ENCODE assay signal across 1 cellular context in genomic region chr17:75753514-75754377, GRCh38.
TF ChIP-seq lines count a peak whose summit lies in the region.

No MANE protein-coding gene starts in this region.

TF ChIP-seq in HepG2, 621 proteins besides CTCF, POLR2A, EP300 and RAD21 (continued from another document and continues in another):
- TF ChIP-seq FOXO4 (CRISPR knock-in tag; conservative IDR thresholded peaks at IDR 0.05) (0 out of 2 replicates have a peak, but pooled peaks have one; percentile 44), ZNF782 (CRISPR knock-in tag; IDR thresholded peaks at IDR 0.05; ENCODE audit: borderline replicate concordance) (no peak; the same call in 1 of the 2 replicates), DMTF1 (CRISPR knock-in tag; IDR thresholded peaks at IDR 0.05) (no peak; the same call in 1 of the 2 replicates), ZFAT (CRISPR knock-in tag; conservative IDR thresholded peaks at IDR 0.05) (0 out of 2 replicates have a peak, but pooled peaks have one; percentile 15), KDM1A (CRISPR knock-in tag; IDR thresholded peaks at IDR 0.05) (peak; percentile 18; the same call in 1 of the 2 replicates), ZMYM2 (CRISPR knock-in tag; IDR thresholded peaks at IDR 0.05) (0 out of 2 replicates have a peak, but pooled peaks have one; percentile 70), REXO4 (CRISPR knock-in tag; IDR thresholded peaks at IDR 0.05; ENCODE audit: borderline replicate concordance) (peak; percentile 73), ZZZ3 (CRISPR knock-in tag; IDR thresholded peaks at IDR 0.05; ENCODE audit: borderline replicate concordance) (peak; percentile 40; the same call in 1 of the 2 replicates), ARNT2 (CRISPR knock-in tag; IDR thresholded peaks at IDR 0.05; ENCODE audit: low read depth) (peak; percentile 90), DMAP1 (CRISPR knock-in tag; IDR thresholded peaks at IDR 0.05) (peak; percentile 51), ZBTB7B (CRISPR knock-in tag; IDR thresholded peaks at IDR 0.05) (peak; percentile 57; the same call in 1 of the 2 replicates), FOSL2 (CRISPR knock-in tag; IDR thresholded peaks at IDR 0.05) (no peak), ZNF768 (CRISPR knock-in tag; IDR thresholded peaks at IDR 0.05) (peak; percentile 74), HDAC2 (CRISPR knock-in tag; IDR thresholded peaks at IDR 0.05) (no peak), ZFP90 (CRISPR knock-in tag; IDR thresholded peaks at IDR 0.05; ENCODE audit: borderline replicate concordance) (peak; percentile 83; the same call in 1 of the 2 replicates), NAIF1 (CRISPR knock-in tag; IDR thresholded peaks at IDR 0.05; ENCODE audit: borderline replicate concordance) (no peak), ARNTL (CRISPR knock-in tag; IDR thresholded peaks at IDR 0.05) (peak; percentile 96), ZNF234 (CRISPR knock-in tag; conservative IDR thresholded peaks at IDR 0.05) (0 out of 2 replicates have a peak, but pooled peaks have one; percentile 47), MIER3 (CRISPR knock-in tag; IDR thresholded peaks at IDR 0.05; ENCODE audit: borderline replicate concordance) (no peak), ZNF564 (CRISPR knock-in tag; IDR thresholded peaks at IDR 0.05) (peak; percentile 40; the same call in 1 of the 2 replicates), ZBTB14 (CRISPR knock-in tag; IDR thresholded peaks at IDR 0.05) (no peak), NFATC3 (CRISPR knock-in tag; IDR thresholded peaks at IDR 0.05) (no peak), NFKBIZ (CRISPR knock-in tag; IDR thresholded peaks at IDR 0.05) (no peak), ZNF891 (CRISPR knock-in tag; IDR thresholded peaks at IDR 0.05) (peak; percentile 3), ZBTB43 (CRISPR knock-in tag; conservative IDR thresholded peaks at IDR 0.05) (peak; percentile 73; the same call in 1 of the 2 replicates), SOX5 (CRISPR knock-in tag; IDR thresholded peaks at IDR 0.05; ENCODE audit: borderline replicate concordance) (0 out of 2 replicates have a peak, but pooled peaks have one; percentile 21), THRA (CRISPR knock-in tag; IDR thresholded peaks at IDR 0.05; ENCODE audit: borderline replicate concordance) (peak; percentile 72), SNAPC2 (CRISPR knock-in tag; IDR thresholded peaks at IDR 0.05) (peak; percentile 86), ZIK1 (CRISPR knock-in tag; IDR thresholded peaks at IDR 0.05; ENCODE audit: borderline replicate concordance, low read depth) (peak; percentile 86; the same call in 1 of the 2 replicates), ZNF343 (CRISPR knock-in tag; IDR thresholded peaks at IDR 0.05) (peak; percentile 18; the same call in 1 of the 2 replicates), MEF2D (CRISPR knock-in tag; IDR thresholded peaks at IDR 0.05) (no peak), ZNF468 (CRISPR knock-in tag; IDR thresholded peaks at IDR 0.05) (peak; percentile 60; the same call in 1 of the 2 replicates), SSRP1 (CRISPR knock-in tag; IDR thresholded peaks at IDR 0.05) (no peak; the same call in 1 of the 2 replicates), NR1H2 (CRISPR knock-in tag; IDR thresholded peaks at IDR 0.05; ENCODE audit: borderline replicate concordance, low read depth) (no peak), MTF1 (CRISPR knock-in tag; IDR thresholded peaks at IDR 0.05) (peak; percentile 37; the same call in 1 of the 2 replicates), ZNF761 (CRISPR knock-in tag; conservative IDR thresholded peaks at IDR 0.05) (0 out of 2 replicates have a peak, but pooled peaks have one; percentile 17), RCOR2 (CRISPR knock-in tag; IDR thresholded peaks at IDR 0.05) (peak; percentile 29; the same call in 1 of the 2 replicates), SALL1 (CRISPR knock-in tag; IDR thresholded peaks at IDR 0.05) (peak; percentile 74), ZNF354B (CRISPR knock-in tag; IDR thresholded peaks at IDR 0.05) (peak; percentile 92; the same call in 1 of the 2 replicates), ETV5 (CRISPR knock-in tag; IDR thresholded peaks at IDR 0.05; ENCODE audit: borderline replicate concordance) (peak; percentile 14; the same call in 1 of the 2 replicates)
- TF ChIP-seq, protein P1, sequence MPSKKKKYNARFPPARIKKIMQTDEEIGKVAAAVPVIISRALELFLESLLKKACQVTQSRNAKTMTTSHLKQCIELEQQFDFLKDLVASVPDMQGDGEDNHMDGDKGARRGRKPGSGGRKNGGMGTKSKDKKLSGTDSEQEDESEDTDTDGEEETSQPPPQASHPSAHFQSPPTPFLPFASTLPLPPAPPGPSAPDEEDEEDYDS (CRISPR knock-in tag; IDR thresholded peaks at IDR 0.05): peak; percentile 34; the same call in 1 of the 2 replicates
- TF ChIP-seq, protein P2, sequence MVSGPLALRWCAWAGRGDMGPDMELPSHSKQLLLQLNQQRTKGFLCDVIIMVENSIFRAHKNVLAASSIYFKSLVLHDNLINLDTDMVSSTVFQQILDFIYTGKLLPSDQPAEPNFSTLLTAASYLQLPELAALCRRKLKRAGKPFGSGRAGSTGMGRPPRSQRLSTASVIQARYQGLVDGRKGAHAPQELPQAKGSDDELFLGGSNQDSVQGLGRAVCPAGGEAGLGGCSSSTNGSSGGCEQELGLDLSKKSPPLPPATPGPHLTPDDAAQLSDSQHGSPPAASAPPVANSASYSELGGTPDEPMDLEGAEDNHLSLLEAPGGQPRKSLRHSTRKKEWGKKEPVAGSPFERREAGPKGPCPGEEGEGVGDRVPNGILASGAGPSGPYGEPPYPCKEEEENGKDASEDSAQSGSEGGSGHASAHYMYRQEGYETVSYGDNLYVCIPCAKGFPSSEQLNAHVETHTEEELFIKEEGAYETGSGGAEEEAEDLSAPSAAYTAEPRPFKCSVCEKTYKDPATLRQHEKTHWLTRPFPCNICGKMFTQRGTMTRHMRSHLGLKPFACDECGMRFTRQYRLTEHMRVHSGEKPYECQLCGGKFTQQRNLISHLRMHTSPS (CRISPR knock-in tag; IDR thresholded peaks at IDR 0.05; ENCODE audit: low read depth): peak; percentile 51
- TF ChIP-seq, protein P3, sequence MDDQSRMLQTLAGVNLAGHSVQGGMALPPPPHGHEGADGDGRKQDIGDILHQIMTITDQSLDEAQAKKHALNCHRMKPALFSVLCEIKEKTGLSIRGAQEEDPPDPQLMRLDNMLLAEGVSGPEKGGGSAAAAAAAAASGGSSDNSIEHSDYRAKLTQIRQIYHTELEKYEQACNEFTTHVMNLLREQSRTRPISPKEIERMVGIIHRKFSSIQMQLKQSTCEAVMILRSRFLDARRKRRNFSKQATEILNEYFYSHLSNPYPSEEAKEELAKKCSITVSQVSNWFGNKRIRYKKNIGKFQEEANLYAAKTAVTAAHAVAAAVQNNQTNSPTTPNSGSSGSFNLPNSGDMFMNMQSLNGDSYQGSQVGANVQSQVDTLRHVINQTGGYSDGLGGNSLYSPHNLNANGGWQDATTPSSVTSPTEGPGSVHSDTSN (CRISPR knock-in tag; IDR thresholded peaks at IDR 0.05; ENCODE audit: borderline replicate concordance): peak; percentile 77; the same call in 1 of the 2 replicates
- TF ChIP-seq, protein P4, sequence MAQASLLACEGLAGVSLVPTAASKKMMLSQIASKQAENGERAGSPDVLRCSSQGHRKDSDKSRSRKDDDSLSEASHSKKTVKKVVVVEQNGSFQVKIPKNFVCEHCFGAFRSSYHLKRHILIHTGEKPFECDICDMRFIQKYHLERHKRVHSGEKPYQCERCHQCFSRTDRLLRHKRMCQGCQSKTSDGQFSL (CRISPR knock-in tag; IDR thresholded peaks at IDR 0.05): peak; percentile 82
- TF ChIP-seq, protein P5, sequence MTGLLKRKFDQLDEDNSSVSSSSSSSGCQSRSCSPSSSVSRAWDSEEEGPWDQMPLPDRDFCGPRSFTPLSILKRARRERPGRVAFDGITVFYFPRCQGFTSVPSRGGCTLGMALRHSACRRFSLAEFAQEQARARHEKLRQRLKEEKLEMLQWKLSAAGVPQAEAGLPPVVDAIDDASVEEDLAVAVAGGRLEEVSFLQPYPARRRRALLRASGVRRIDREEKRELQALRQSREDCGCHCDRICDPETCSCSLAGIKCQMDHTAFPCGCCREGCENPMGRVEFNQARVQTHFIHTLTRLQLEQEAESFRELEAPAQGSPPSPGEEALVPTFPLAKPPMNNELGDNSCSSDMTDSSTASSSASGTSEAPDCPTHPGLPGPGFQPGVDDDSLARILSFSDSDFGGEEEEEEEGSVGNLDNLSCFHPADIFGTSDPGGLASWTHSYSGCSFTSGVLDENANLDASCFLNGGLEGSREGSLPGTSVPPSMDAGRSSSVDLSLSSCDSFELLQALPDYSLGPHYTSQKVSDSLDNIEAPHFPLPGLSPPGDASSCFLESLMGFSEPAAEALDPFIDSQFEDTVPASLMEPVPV (CRISPR knock-in tag; IDR thresholded peaks at IDR 0.05): peak; percentile 97
- TF ChIP-seq, protein P6, sequence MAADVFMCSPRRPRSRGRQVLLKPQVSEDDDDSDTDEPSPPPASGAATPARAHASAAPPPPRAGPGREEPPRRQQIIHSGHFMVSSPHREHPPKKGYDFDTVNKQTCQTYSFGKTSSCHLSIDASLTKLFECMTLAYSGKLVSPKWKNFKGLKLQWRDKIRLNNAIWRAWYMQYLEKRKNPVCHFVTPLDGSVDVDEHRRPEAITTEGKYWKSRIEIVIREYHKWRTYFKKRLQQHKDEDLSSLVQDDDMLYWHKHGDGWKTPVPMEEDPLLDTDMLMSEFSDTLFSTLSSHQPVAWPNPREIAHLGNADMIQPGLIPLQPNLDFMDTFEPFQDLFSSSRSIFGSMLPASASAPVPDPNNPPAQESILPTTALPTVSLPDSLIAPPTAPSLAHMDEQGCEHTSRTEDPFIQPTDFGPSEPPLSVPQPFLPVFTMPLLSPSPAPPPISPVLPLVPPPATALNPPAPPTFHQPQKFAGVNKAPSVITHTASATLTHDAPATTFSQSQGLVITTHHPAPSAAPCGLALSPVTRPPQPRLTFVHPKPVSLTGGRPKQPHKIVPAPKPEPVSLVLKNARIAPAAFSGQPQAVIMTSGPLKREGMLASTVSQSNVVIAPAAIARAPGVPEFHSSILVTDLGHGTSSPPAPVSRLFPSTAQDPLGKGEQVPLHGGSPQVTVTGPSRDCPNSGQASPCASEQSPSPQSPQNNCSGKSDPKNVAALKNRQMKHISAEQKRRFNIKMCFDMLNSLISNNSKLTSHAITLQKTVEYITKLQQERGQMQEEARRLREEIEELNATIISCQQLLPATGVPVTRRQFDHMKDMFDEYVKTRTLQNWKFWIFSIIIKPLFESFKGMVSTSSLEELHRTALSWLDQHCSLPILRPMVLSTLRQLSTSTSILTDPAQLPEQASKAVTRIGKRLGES (CRISPR knock-in tag; IDR thresholded peaks at IDR 0.05; ENCODE audit: borderline replicate concordance): peak; percentile 65; the same call in 1 of the 2 replicates
